In the genomic region with DNA sequence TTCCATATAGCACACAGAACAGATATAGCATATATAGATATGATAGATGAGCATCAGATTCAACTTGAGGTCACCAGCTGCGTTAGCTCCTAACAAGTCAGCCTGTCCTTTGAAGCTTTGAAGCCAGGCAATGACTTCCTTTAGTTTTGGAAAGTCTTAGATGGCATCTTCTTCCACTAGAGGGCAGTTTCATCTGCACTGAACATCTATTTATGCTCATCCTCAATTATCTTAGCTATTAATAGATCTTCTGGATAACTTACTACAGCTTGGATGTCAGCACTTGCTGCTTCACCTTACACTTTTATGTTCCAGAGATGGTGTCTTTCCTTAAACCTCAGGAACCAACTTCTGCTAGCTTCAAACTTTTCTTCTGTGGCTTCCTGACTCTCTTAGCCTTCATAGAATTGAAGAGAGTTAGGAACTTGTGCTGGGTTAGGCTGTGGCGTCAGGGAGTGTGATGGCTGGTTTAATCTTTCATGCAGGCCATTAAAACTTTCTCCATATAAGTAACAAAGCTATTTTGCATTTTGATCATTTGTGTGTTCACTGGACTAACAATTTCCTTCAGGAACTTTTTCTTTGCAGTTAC, we compare ENCODE assay signal across 10 cellular contexts.
DNase-seq lines count a peak whose midpoint lies in the region; ATAC-seq and TF ChIP-seq lines count a peak whose summit lies in the region.
"Had no signal": no experiment of that assay in that cellular context is flagged by ENCODE, and none has a peak within 500 bp of the region (broad histone marks: within the 10 kb centered on the region; RNA-seq: fewer than 3 reads in every experiment).

No MANE protein-coding gene starts in this region.

- intact Hi-C loops in spleen (cut with DNase I; ENCODE audit: low total_unique reads) = no loop called here

- 59 to 70% methylated on average over 2 of the region's 2 CpGs for WGBS in GM23248 (ENCODE audit: low coverage in 1 of 2, low lambda C conversion rate in 2 of 2, missing lambda C conversion rate in 2 of 2), 2 experiments
- WGBS in spleen, 5 donors = 48 to 63% (median 56%) methylated on average over 2 of the region's 2 CpGs

- peaks cover 2% of the 10 kb centered on the region for H3K9me3 Mint-ChIP-seq in glutamatergic neuron (ENCODE audit: unreplicated experiment)

- H3K27me3 ChIP-seq in GM23248 (replicated peaks; ENCODE audit: insufficient read depth) (no peaks in the 10 kb centered on the region), spleen (replicated peaks in 1 of 7) (no peaks in the 10 kb centered on the region)

- H3K79me2 ChIP-seq in GM23248 (ENCODE audit: insufficient read depth) = no peaks in the 10 kb centered on the region

- H3K4me1 Mint-ChIP-seq in glutamatergic neuron (ENCODE audit: low read depth, unreplicated experiment) = no peaks in the 10 kb centered on the region

- H3K36me3 ChIP-seq in GM23248 (ENCODE audit: low read depth) = no peaks in the 10 kb centered on the region
- H3K36me3 ChIP-seq in spleen = no peaks in the 10 kb centered on the region

- H3K9me2 ChIP-seq in GM23248 (ENCODE audit: insufficient read depth) = no peaks in the 10 kb centered on the region

- in situ Hi-C loops in ACHN (cut with HindIII; ENCODE audit: low pct_ligation_motif_present, low pct_unique_long_range_greater_than_20kb, low sequenced_read_pairs) = no loop called here
- in situ Hi-C loops in GM23248 (cut with MboI) = no loop called here

- TF ChIP-seq CTCF in glutamatergic neuron (IDR thresholded peaks at IDR 0.05; ENCODE audit: partially characterized antibody, unreplicated experiment) (peak; percentile 50), spleen (IDR thresholded peaks at IDR 0.05 in 8 of 11, conservative IDR thresholded peaks at IDR 0.05 in 3 of 11) (peak in 3 of 11 experiments; percentile 18 to 28 (median 28))

- H3K36me3 Mint-ChIP-seq in glutamatergic neuron (ENCODE audit: unreplicated experiment) = no peaks in the 10 kb centered on the region

- H4K20me1 ChIP-seq in GM23248 (ENCODE audit: insufficient read depth) = no peaks in the 10 kb centered on the region

- no peak overlapping the region for H2AFZ ChIP-seq in GM23248

- no peaks in the 10 kb centered on the region for H3K4me1 ChIP-seq in GM23248 (ENCODE audit: insufficient read depth)
- H3K4me1 ChIP-seq in spleen = no peaks in the 10 kb centered on the region

- H3K4me3 ChIP-seq in GM23248 = no peak overlapping the region
- no peak overlapping the region for H3K4me3 ChIP-seq in spleen
- H3K4me3 ChIP-seq: skin epidermis had no signal

- no peaks in the 10 kb centered on the region for H3K9me3 ChIP-seq in GM23248 (ENCODE audit: low read depth)
- peaks cover 0 to 12% (median 0%) of the 10 kb centered on the region in 8 donors for H3K9me3 ChIP-seq in spleen

- H3K9ac ChIP-seq in GM23248 = no peak overlapping the region

- H3K27ac Mint-ChIP-seq in glutamatergic neuron (ENCODE audit: unreplicated experiment) = no peak overlapping the region

- ATAC-seq in SK-N-SH treated with all-trans-retinoic acid at 6 μM for 48 hours = peak; percentile 73

- H3K27ac ChIP-seq in GM23248 = no peak overlapping the region
- H3K27ac ChIP-seq in spleen = no peak overlapping the region
- H3K27ac ChIP-seq: skin epidermis had no signal

- DNase-seq in ACHN = peak; percentile 11
- peak; percentile 50 for DNase-seq in GM23248
- DNase-seq in glutamatergic neuron = no peak
- no peak for DNase-seq in spleen
- no peak for DNase-seq in NCI-H187 treated with DMSO at 0.1 percent for 48 hours (lab: John Stamatoyannopoulos, UW)
- DNase-seq in stimulated activated CD8-positive, alpha-beta memory T cell treated with anti-CD3 and anti-CD28 coated beads, Interleukin-4, amount 100 ng/mL, for 48 hours = no peak
- no peak for DNase-seq in activated gamma-delta T cell (lab: John Stamatoyannopoulos, UW)
- DNase-seq: T-helper 2 cell had no signal

- H3K27me3 Mint-ChIP-seq in glutamatergic neuron (ENCODE audit: unreplicated experiment) = peaks cover 2% of the 10 kb centered on the region

- no peak overlapping the region for H3K4me3 Mint-ChIP-seq in glutamatergic neuron (ENCODE audit: unreplicated experiment)

- no peaks in the 10 kb centered on the region for H3F3A ChIP-seq in GM23248 (ENCODE audit: insufficient read depth)

- no peak overlapping the region for H3K4me2 ChIP-seq in GM23248 (ENCODE audit: unreplicated experiment)

- no peak for TF ChIP-seq POLR2A in spleen (IDR thresholded peaks at IDR 0.05)

TF ChIP-seq in SK-N-SH treated with all-trans-retinoic acid at 6 μM for 48 hours, 23 proteins besides CTCF, POLR2A, EP300 and RAD21:
- TF ChIP-seq ZC3H10 (CRISPR knock-in tag; IDR thresholded peaks at IDR 0.05) (no peak), ZFP3 (CRISPR knock-in tag; IDR thresholded peaks at IDR 0.05) (no peak), TCF4 (CRISPR knock-in tag; IDR thresholded peaks at IDR 0.05; ENCODE audit: borderline replicate concordance) (no peak), ESRRG (CRISPR knock-in tag; IDR thresholded peaks at IDR 0.05) (no peak), CSDC2 (CRISPR knock-in tag; IDR thresholded peaks at IDR 0.05) (no peak), BACH2 (CRISPR knock-in tag; IDR thresholded peaks at IDR 0.05; ENCODE audit: borderline replicate concordance) (no peak), GLIS3 (CRISPR knock-in tag; IDR thresholded peaks at IDR 0.05) (no peak)
- TF ChIP-seq, protein P1, sequence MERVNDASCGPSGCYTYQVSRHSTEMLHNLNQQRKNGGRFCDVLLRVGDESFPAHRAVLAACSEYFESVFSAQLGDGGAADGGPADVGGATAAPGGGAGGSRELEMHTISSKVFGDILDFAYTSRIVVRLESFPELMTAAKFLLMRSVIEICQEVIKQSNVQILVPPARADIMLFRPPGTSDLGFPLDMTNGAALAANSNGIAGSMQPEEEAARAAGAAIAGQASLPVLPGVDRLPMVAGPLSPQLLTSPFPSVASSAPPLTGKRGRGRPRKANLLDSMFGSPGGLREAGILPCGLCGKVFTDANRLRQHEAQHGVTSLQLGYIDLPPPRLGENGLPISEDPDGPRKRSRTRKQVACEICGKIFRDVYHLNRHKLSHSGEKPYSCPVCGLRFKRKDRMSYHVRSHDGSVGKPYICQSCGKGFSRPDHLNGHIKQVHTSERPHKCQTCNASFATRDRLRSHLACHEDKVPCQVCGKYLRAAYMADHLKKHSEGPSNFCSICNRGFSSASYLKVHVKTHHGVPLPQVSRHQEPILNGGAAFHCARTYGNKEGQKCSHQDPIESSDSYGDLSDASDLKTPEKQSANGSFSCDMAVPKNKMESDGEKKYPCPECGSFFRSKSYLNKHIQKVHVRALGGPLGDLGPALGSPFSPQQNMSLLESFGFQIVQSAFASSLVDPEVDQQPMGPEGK (CRISPR knock-in tag; IDR thresholded peaks at IDR 0.05; ENCODE audit: borderline replicate concordance) = no peak

Comparison
In these comparisons a context has a peak if more than half of its experiments do, and no peak if none do; other contexts are left out.
1. DNase-seq: peak in ACHN (single experiment) and GM23248 (single experiment); none in glutamatergic neuron (single experiment), spleen (single experiment), NCI-H187 treated with DMSO at 0.1 percent for 48 hours (single experiment), stimulated activated CD8-positive, alpha-beta memory T cell treated with anti-CD3 and anti-CD28 coated beads, Interleukin-4, amount 100 ng/mL, for 48 hours (single experiment) and activated gamma-delta T cell (single experiment).